ENCODE assay signal across 1 cellular context in the genomic region with DNA sequence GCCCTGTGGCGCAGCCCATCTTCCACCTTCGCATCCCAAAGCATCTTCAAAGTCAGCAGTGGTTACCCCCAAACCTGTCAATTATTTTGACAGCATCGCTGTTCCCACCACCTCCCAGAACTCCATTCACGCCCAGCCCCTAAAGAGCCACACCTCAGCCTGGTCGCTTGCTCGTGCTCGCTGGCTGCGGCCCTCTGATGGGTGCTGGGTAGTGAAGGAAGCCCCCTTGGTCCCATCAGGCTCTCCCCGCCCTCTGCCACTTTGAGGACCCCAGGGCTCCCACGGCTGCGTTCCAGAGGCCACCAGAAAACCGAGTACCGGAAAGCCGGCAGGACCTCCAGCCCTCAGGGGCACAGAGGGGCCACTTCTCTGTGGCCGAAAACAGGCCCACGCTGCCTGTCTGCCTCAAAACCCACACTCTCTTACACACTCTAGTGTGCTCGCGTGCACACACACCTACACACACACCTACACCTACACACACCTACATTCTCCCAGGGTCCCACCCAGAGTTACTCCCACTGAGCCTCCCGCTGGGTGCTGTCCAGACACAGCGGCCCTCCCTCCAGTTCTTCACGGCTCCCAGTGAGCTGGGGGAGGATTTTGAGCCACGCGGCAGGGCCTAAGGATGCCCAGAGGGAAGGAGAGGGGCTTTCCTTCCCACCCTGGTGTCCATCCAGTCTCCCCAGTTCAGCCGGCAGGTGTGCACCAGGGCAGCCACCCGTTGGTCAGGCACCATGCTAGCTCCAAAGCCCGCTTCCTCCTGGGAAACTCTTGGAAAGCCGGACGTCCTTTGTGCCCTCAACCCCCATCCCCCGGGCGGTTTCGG.
TF ChIP-seq lines count a peak whose summit lies in the region.

No MANE protein-coding gene starts in this region.

TF ChIP-seq in H1, 55 proteins besides CTCF, POLR2A, EP300 and RAD21:
- TF ChIP-seq SIRT6 (IDR thresholded peaks at IDR 0.05; ENCODE audit: low read length) (no peak), TBP (IDR thresholded peaks at IDR 0.05; ENCODE audit: low read depth, low read length) (no peak), SAP30 (IDR thresholded peaks at IDR 0.05; ENCODE audit: insufficient read depth, insufficient replicate concordance, low read length) (no peak), USF2 (IDR thresholded peaks at IDR 0.05; ENCODE audit: low read length) (no peak), BRCA1 (IDR thresholded peaks at IDR 0.05; ENCODE audit: low read depth, low read length) (no peak), YY1 (IDR thresholded peaks at IDR 0.05; ENCODE audit: low read depth, low read length) (no peak), TAF1 (IDR thresholded peaks at IDR 0.05; ENCODE audit: low read depth, low read length) (no peak), RXRA (IDR thresholded peaks at IDR 0.05; ENCODE audit: insufficient read depth, low read depth, low read length) (no peak), GABPA (IDR thresholded peaks at IDR 0.05; ENCODE audit: borderline replicate concordance, insufficient read depth, low read length) (no peak), CBX5 (IDR thresholded peaks at IDR 0.05; ENCODE audit: low read depth, low read length) (no peak), MAFK (IDR thresholded peaks at IDR 0.05; ENCODE audit: low read depth, low read length) (no peak), ASH2L (IDR thresholded peaks at IDR 0.05; ENCODE audit: low read length) (no peak), SP4 (IDR thresholded peaks at IDR 0.05; ENCODE audit: low read length) (no peak), JUN (IDR thresholded peaks at IDR 0.05; ENCODE audit: low read depth, low read length) (no peak), HDAC6 (IDR thresholded peaks at IDR 0.05; ENCODE audit: low read depth, low read length) (no peak), BACH1 (IDR thresholded peaks at IDR 0.05; ENCODE audit: low read length) (no peak; the same call in 1 of the 2 replicates), E2F6 (IDR thresholded peaks at IDR 0.05) (no peak), HDAC2 (IDR thresholded peaks at IDR 0.05; ENCODE audit: borderline replicate concordance in 1 of 2, low read depth in 2 of 2, low read length in 2 of 2) (no peak), NANOG (IDR thresholded peaks at IDR 0.05; ENCODE audit: insufficient read depth, low read depth, low read length, poor library complexity, severe bottlenecking) (no peak)
- TF ChIP-seq, protein P1, sequence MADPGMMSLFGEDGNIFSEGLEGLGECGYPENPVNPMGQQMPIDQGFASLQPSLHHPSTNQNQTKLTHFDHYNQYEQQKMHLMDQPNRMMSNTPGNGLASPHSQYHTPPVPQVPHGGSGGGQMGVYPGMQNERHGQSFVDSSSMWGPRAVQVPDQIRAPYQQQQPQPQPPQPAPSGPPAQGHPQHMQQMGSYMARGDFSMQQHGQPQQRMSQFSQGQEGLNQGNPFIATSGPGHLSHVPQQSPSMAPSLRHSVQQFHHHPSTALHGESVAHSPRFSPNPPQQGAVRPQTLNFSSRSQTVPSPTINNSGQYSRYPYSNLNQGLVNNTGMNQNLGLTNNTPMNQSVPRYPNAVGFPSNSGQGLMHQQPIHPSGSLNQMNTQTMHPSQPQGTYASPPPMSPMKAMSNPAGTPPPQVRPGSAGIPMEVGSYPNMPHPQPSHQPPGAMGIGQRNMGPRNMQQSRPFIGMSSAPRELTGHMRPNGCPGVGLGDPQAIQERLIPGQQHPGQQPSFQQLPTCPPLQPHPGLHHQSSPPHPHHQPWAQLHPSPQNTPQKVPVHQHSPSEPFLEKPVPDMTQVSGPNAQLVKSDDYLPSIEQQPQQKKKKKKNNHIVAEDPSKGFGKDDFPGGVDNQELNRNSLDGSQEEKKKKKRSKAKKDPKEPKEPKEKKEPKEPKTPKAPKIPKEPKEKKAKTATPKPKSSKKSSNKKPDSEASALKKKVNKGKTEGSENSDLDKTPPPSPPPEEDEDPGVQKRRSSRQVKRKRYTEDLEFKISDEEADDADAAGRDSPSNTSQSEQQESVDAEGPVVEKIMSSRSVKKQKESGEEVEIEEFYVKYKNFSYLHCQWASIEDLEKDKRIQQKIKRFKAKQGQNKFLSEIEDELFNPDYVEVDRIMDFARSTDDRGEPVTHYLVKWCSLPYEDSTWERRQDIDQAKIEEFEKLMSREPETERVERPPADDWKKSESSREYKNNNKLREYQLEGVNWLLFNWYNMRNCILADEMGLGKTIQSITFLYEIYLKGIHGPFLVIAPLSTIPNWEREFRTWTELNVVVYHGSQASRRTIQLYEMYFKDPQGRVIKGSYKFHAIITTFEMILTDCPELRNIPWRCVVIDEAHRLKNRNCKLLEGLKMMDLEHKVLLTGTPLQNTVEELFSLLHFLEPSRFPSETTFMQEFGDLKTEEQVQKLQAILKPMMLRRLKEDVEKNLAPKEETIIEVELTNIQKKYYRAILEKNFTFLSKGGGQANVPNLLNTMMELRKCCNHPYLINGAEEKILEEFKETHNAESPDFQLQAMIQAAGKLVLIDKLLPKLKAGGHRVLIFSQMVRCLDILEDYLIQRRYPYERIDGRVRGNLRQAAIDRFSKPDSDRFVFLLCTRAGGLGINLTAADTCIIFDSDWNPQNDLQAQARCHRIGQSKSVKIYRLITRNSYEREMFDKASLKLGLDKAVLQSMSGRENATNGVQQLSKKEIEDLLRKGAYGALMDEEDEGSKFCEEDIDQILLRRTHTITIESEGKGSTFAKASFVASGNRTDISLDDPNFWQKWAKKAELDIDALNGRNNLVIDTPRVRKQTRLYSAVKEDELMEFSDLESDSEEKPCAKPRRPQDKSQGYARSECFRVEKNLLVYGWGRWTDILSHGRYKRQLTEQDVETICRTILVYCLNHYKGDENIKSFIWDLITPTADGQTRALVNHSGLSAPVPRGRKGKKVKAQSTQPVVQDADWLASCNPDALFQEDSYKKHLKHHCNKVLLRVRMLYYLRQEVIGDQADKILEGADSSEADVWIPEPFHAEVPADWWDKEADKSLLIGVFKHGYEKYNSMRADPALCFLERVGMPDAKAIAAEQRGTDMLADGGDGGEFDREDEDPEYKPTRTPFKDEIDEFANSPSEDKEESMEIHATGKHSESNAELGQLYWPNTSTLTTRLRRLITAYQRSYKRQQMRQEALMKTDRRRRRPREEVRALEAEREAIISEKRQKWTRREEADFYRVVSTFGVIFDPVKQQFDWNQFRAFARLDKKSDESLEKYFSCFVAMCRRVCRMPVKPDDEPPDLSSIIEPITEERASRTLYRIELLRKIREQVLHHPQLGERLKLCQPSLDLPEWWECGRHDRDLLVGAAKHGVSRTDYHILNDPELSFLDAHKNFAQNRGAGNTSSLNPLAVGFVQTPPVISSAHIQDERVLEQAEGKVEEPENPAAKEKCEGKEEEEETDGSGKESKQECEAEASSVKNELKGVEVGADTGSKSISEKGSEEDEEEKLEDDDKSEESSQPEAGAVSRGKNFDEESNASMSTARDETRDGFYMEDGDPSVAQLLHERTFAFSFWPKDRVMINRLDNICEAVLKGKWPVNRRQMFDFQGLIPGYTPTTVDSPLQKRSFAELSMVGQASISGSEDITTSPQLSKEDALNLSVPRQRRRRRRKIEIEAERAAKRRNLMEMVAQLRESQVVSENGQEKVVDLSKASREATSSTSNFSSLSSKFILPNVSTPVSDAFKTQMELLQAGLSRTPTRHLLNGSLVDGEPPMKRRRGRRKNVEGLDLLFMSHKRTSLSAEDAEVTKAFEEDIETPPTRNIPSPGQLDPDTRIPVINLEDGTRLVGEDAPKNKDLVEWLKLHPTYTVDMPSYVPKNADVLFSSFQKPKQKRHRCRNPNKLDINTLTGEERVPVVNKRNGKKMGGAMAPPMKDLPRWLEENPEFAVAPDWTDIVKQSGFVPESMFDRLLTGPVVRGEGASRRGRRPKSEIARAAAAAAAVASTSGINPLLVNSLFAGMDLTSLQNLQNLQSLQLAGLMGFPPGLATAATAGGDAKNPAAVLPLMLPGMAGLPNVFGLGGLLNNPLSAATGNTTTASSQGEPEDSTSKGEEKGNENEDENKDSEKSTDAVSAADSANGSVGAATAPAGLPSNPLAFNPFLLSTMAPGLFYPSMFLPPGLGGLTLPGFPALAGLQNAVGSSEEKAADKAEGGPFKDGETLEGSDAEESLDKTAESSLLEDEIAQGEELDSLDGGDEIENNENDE (IDR thresholded peaks at IDR 0.05; ENCODE audit: insufficient replicate concordance, low read length), result no peak
